Comparison of ENCODE assay signal across 28 cellular contexts in genomic region chr6:168064226-168064807, GRCh38. TPM values are rescaled to one million over a fixed set of nuclear protein-coding genes. Genes with fewer than 3 reads are reported as not detected.
"Had no signal": no experiment of that assay in that cellular context is flagged by ENCODE, and none has a peak within 500 bp of the region (broad histone marks: within the 10 kb centered on the region; RNA-seq: fewer than 3 reads in every experiment).

No MANE protein-coding gene starts in this region.

- H3K27ac ChIP-seq: stomach, suprapubic skin, testis, thoracic aorta, thyroid gland, tibial artery, tibial nerve, transverse colon, upper lobe of left lung, upper lobe of right lung, uterus, vagina had no signal

- H3K4me3 ChIP-seq: stomach, suprapubic skin, testis, thoracic aorta, thyroid gland, tibial artery, tibial nerve, transverse colon, upper lobe of left lung, upper lobe of right lung, uterus, vagina had no signal

- H3K27me3 ChIP-seq: stomach, suprapubic skin, testis, thyroid gland, tibial artery, tibial nerve, transverse colon, upper lobe of left lung, upper lobe of right lung, uterus, vagina had no signal

- ATAC-seq: stimulated activated effector memory CD8-positive, alpha-beta T cell treated with anti-CD3 and anti-CD28 coated beads, Interleukin-12 subunit alpha, Interleukin-12 subunit beta, amount 100 ng/mL, for 72 hours; stimulated activated memory B cell treated with anti-CD40 and anti-IgM and Interleukin-4, amounts not matched to agents 10 μg/mL and 1 μg/mL and 100 μg/mL, for 72 hours; stimulated activated naive CD8-positive, alpha-beta T cell treated with anti-CD3 and anti-CD28 coated beads, Interleukin-15, amount 100 ng/mL, for 72 hours; stimulated activated naive CD8-positive, alpha-beta T cell treated with anti-CD3 and anti-CD28 coated beads, Interleukin-15, Interleukin-2, amounts not matched to agents 100 U/mL and 50 U/mL, for 24 hours; upper lobe of right lung had no signal

- FAIRE-seq: urothelium cell line had no signal

- H3K9me3 ChIP-seq: stomach, suprapubic skin, testis, thoracic aorta, thyroid gland, tibial artery, tibial nerve, transverse colon, upper lobe of left lung, upper lobe of right lung, uterus, vagina had no signal

- H3K4me1 ChIP-seq: thyroid gland, uterus had no signal

- H3K36me3 ChIP-seq: stomach, suprapubic skin, thoracic aorta, thyroid gland, tibial artery, tibial nerve, transverse colon, upper lobe of left lung, upper lobe of right lung, uterus, vagina had no signal

- DNase-seq: stimulated activated CD4-positive, alpha-beta T cell treated with anti-CD3 and anti-CD28 coated beads, Interleukin-2, amount 100 ng/mL, for 48 hours; stimulated activated CD4-positive, alpha-beta T cell treated with anti-CD3 and anti-CD28 coated beads, Interleukin-4, amount 100 ng/mL, for 1 hour; stimulated activated CD4-positive, alpha-beta T cell treated with anti-CD3 and anti-CD28 coated beads, Interleukin-4, amount 100 ng/mL, for 24 hours; stimulated activated CD4-positive, alpha-beta T cell treated with anti-CD3 and anti-CD28 coated beads, Interleukin-4, amount 100 ng/mL, for 4 hours; stimulated activated CD8-positive, alpha-beta memory T cell treated with anti-CD3 and anti-CD28 coated beads, Interleukin-4, amount 100 ng/mL, for 48 hours; stimulated activated naive B cell treated with anti-CD40 and anti-IgM and Interleukin-4, amounts not matched to agents 10 μg/mL and 1 μg/mL and 100 μg/mL, for 72 hours; stimulated activated naive CD4-positive, alpha-beta T cell; stimulated activated naive CD4-positive, alpha-beta T cell treated with Interleukin-2 at 50 U/mL for 16 hours; stimulated activated naive CD8-positive, alpha-beta T cell treated with anti-CD3 and anti-CD28 coated beads, Interleukin-15, amount 100 ng/mL, for 72 hours; stimulated activated naive CD8-positive, alpha-beta T cell treated with anti-CD3 and anti-CD28 coated beads, Interleukin-15, Interleukin-2, amounts not matched to agents 100 U/mL and 50 U/mL, for 24 hours; stomach; substantia nigra; testis; thyroid gland; tibial artery; transverse colon; trophoblast cell; upper lobe of right lung; uterus had no signal

RNA-seq across cellular contexts. Expression of gene FRMD1, which starts 14.7 kb away (rescaled TPM):
- total RNA-seq: temporal lobe, thoracic aorta, upper lobe of left lung, vagina had no signal
